Comparison of ENCODE assay signal across 9 cellular contexts in genomic region chr12:49091836-49092085, GRCh38. TPM values are rescaled to one million over a fixed set of nuclear protein-coding genes. Genes with fewer than 3 reads are reported as not detected.
DNase-seq lines count a peak whose midpoint lies in the region; ATAC-seq and TF ChIP-seq lines count a peak whose summit lies in the region.
"Had no signal": no experiment of that assay in that cellular context is flagged by ENCODE, and none has a peak within 500 bp of the region (broad histone marks: within the 10 kb centered on the region; RNA-seq: fewer than 3 reads in every experiment).

No MANE protein-coding gene starts in this region.

- CTCF ChIA-PET in CD4-positive, alpha-beta T cell (lab: Charles Lee), result interaction anchor here (1.0 to 3.1 kb wide), 13 partner anchors 17 to 239 kb away, joined by 3 to 29 read pairs (median 4); partner anchors contain the start of genes DDX23, LMBR1L, RHEBL1 and TUBA1B

- no peaks in the 10 kb centered on the region for H3K79me2 ChIP-seq in KMS-11 (ENCODE audit: insufficient read depth, low read depth)

- H3K27ac Mint-ChIP-seq in CD4-positive, alpha-beta T cell, result no peak overlapping the region

- 0% methylated on average over 2 of the region's 14 CpGs; no CpG with 5 or more reads in 1 of the 2 donors for WGBS in esophagus squamous epithelium, 2 donors
- WGBS in psoas muscle, 3 donors, result 8 to 14% (median 12%) methylated on average over 12 to 14 of the region's 14 CpGs

- peak overlapping the region; percentile 54 for H3K4me3 Mint-ChIP-seq in CD4-positive, alpha-beta T cell

- H3K4me3 ChIP-seq in KMS-11 (IDR thresholded peaks at IDR 0.05; ENCODE audit: insufficient read depth, low read depth, low read length) (no peak overlapping the region), esophagus squamous epithelium (peak overlapping the region in 3 of 4 donors; percentile 18 to 55 (median 30)), psoas muscle (peak overlapping the region; percentile 46)

- peak overlapping the region; percentile 18; the same call in 1 of the 2 replicates for H3K4me2 ChIP-seq in KMS-11

- peaks cover 5% of the 10 kb centered on the region for H3K36me3 Mint-ChIP-seq in CD4-positive, alpha-beta T cell (ENCODE audit: low read depth)

- no peak for ATAC-seq in CD4-positive, alpha-beta T cell (ENCODE audit: poor library complexity)
- ATAC-seq in psoas muscle (no peak), HG02571 (IDR thresholded peaks at IDR 0.05; ENCODE audit: unreplicated experiment) (no peak), GM18870 (IDR thresholded peaks at IDR 0.05; ENCODE audit: unreplicated experiment) (no peak)

- H3K27me3 Mint-ChIP-seq in CD4-positive, alpha-beta T cell, result peaks cover 79% of the 10 kb centered on the region

- intact Hi-C loops in CD4-positive, alpha-beta T cell (cut with DNase I, micrococcal nuclease), result loop anchor here in 1 of 2 experiments (2.0 kb wide), 1 partner anchor 95 kb away; no protein-coding TSS in a partner anchor
- intact Hi-C loops in esophagus squamous epithelium (cut with DNase I), result loop anchor here (10.0 kb wide), 1 partner anchor 143 kb away; no protein-coding TSS in a partner anchor
- intact Hi-C loops in psoas muscle (cut with DNase I), result no loop called here

- no peak for TF ChIP-seq POLR2A in esophagus squamous epithelium (IDR thresholded peaks at IDR 0.05)

- H3K9me3 Mint-ChIP-seq in CD4-positive, alpha-beta T cell, result no peaks in the 10 kb centered on the region

- H3K27me3 ChIP-seq in CD4-positive, alpha-beta T cell (ENCODE audit: control insufficient read depth, insufficient read depth, low read length), result peaks cover 67% of the 10 kb centered on the region
- H3K27me3 ChIP-seq in KMS-11 (ENCODE audit: insufficient read depth, low read depth) (peaks cover 38% of the 10 kb centered on the region), esophagus squamous epithelium (peaks cover 21 to 69% (median 37%) of the 10 kb centered on the region in 4 donors), psoas muscle (ENCODE audit: insufficient read depth in 3 of 3, low read length in 2 of 3) (peaks cover 0 to 55% (median 24%) of the 10 kb centered on the region in 3 donors)

- no peak overlapping the region for H2AFZ ChIP-seq in KMS-11 (ENCODE audit: low read depth)

- H3K9me3 ChIP-seq in CD4-positive, alpha-beta T cell (ENCODE audit: control insufficient read depth, low read length), result no peaks in the 10 kb centered on the region
- no peaks in the 10 kb centered on the region for H3K9me3 ChIP-seq in esophagus squamous epithelium
- H3K9me3 ChIP-seq in psoas muscle, result no peaks in the 10 kb centered on the region

- H3K4me1 ChIP-seq in KMS-11 (ENCODE audit: low read depth, poor library complexity, severe bottlenecking) (peaks cover 23% of the 10 kb centered on the region), esophagus squamous epithelium (peaks cover 42 to 75% (median 63%) of the 10 kb centered on the region in 3 donors), psoas muscle (peaks cover 22% of the 10 kb centered on the region)

- POLR2A ChIA-PET in CD4-positive, alpha-beta T cell (lab: Charles Lee), result interaction anchor here (1.0 to 5.1 kb wide), 6 partner anchors 8 to 240 kb away, joined by 3 to 42 read pairs (median 8); partner anchors contain the start of genes DDX23, LMBR1L, TUBA1A and TUBA1B

- H3K4me1 Mint-ChIP-seq in CD4-positive, alpha-beta T cell (ENCODE audit: low read depth), result peaks cover 75% of the 10 kb centered on the region

- DNase-seq in CD4-positive, alpha-beta T cell, result no peak
- DNase-seq in esophagus squamous epithelium (lab: John Stamatoyannopoulos, UW) (no peak), psoas muscle (no peak), AG20443 (ENCODE audit: low spot score) (no peak), KG1 (lab: John Stamatoyannopoulos, UW) (no peak)

- TF ChIP-seq CTCF in CD4-positive, alpha-beta T cell (IDR thresholded peaks at IDR 0.05), result no peak
- TF ChIP-seq CTCF in KMS-11 (conservative IDR thresholded peaks at IDR 0.05; ENCODE audit: low read depth, low read length), result no peak
- no peak for TF ChIP-seq CTCF in esophagus squamous epithelium (IDR thresholded peaks at IDR 0.05)
- TF ChIP-seq CTCF in psoas muscle (IDR thresholded peaks at IDR 0.05), result no peak

- H3K36me3 ChIP-seq in KMS-11 (ENCODE audit: insufficient read depth), result no peaks in the 10 kb centered on the region
- peaks cover 0 to 9% (median 0%) of the 10 kb centered on the region in 3 donors for H3K36me3 ChIP-seq in esophagus squamous epithelium
- H3K36me3 ChIP-seq in psoas muscle (ENCODE audit: insufficient read depth in 1 of 2, low read depth in 1 of 2), result peaks cover 0 to 6% of the 10 kb centered on the region in 2 donors

- no peak overlapping the region for H3K9ac ChIP-seq in KMS-11

- no peak overlapping the region for H3K27ac ChIP-seq in CD4-positive, alpha-beta T cell (ENCODE audit: low read depth, low read length)
- H3K27ac ChIP-seq in KMS-11 (no peak overlapping the region), esophagus squamous epithelium (peak overlapping the region in 1 of 4 donors; percentile 50), psoas muscle (no peak overlapping the region)

- no peaks in the 10 kb centered on the region for H4K20me1 ChIP-seq in KMS-11 (ENCODE audit: insufficient read depth)

RNA-seq across cellular contexts. Expression of gene DHH, which starts 2.8 kb away (rescaled TPM):
- total RNA-seq in CD4-positive, alpha-beta T cell, result 1 to 10 TPM in 1 of 2 experiments, under 1 TPM in 1; 0.71 to 1.1 TPM
- total RNA-seq in esophagus squamous epithelium (under 1 TPM in 3 of 4 donors, not detected in 1; 0.19 to 0.31 (median 0.21) TPM), psoas muscle (under 1 TPM; 0.07 to 0.43 (median 0.17) TPM)
- under 1 TPM; 0.08 to 0.39 (median 0.17) TPM for polyA plus RNA-seq in psoas muscle
- total RNA-seq: activated CD8-positive, alpha-beta memory T cell treated with anti-CD3 and anti-CD28 coated beads for 36 hours had no signal

RNA-seq across cellular contexts. Expression of gene LMBR1L, which starts 18.9 kb away (rescaled TPM):
- total RNA-seq in CD4-positive, alpha-beta T cell, result 100 to 1,000 TPM; 401 to 418 TPM
- 10 to 100 TPM; 13.7 to 41.8 (median 27.8) TPM for total RNA-seq in esophagus squamous epithelium
- 10 to 100 TPM; 13.3 to 27.3 (median 21.3) TPM for total RNA-seq in psoas muscle
- polyA plus RNA-seq in psoas muscle, result 10 to 100 TPM; 13.3 to 16.8 (median 14.1) TPM

RNA-seq across cellular contexts. Expression of gene RHEBL1, which starts 22.0 kb away (rescaled TPM):
- 1 to 10 TPM; 5.1 to 6.0 TPM for total RNA-seq in CD4-positive, alpha-beta T cell
- under 1 TPM in 2 of 4 donors, not detected in 2; 0.23 to 0.44 TPM for total RNA-seq in esophagus squamous epithelium
- total RNA-seq in psoas muscle, result under 1 TPM in 1 of 4 donors, not detected in 3; 0.97 TPM
- polyA plus RNA-seq in psoas muscle, result 1 to 10 TPM in 1 of 3 donors, under 1 TPM in 2; 0.21 to 1.2 (median 0.57) TPM

RNA-seq across cellular contexts. Expression of gene KMT2D, which starts 31.2 kb away (rescaled TPM):
- 100 to 1,000 TPM; 107 to 110 TPM for total RNA-seq in CD4-positive, alpha-beta T cell
- total RNA-seq in esophagus squamous epithelium, result 10 to 100 TPM; 29.4 to 67.9 (median 47.9) TPM
- 10 to 100 TPM; 62.6 to 69.8 (median 65.1) TPM for total RNA-seq in psoas muscle
- polyA plus RNA-seq in psoas muscle, result 10 to 100 TPM; 10.8 to 65.8 (median 13.9) TPM

RNA-seq across cellular contexts. Expression of gene TUBA1B, which starts 39.4 kb away (rescaled TPM):
- 100 to 1,000 TPM; 116 to 120 TPM for total RNA-seq in CD4-positive, alpha-beta T cell
- total RNA-seq in esophagus squamous epithelium (100 to 1,000 TPM; 414 to 957 (median 699) TPM), psoas muscle (100 to 1,000 TPM; 101 to 368 (median 242) TPM)
- 1,000 to 10,000 TPM in 1 of 3 donors, 100 to 1,000 TPM in 2; 294 to 1,147 (median 389) TPM for polyA plus RNA-seq in psoas muscle

Comparison
In these comparisons a context has a peak if more than half of its experiments do, and no peak if none do; other contexts are left out.
1. RNA of gene LMBR1L, which starts 18.9 kb away (total RNA-seq): 401 to 418 TPM in CD4-positive, alpha-beta T cell; 13.7 to 41.8 TPM in esophagus squamous epithelium and 13.3 to 27.3 TPM in psoas muscle; every median in the first group is over 4 times any median in the second.